In the genomic region with DNA sequence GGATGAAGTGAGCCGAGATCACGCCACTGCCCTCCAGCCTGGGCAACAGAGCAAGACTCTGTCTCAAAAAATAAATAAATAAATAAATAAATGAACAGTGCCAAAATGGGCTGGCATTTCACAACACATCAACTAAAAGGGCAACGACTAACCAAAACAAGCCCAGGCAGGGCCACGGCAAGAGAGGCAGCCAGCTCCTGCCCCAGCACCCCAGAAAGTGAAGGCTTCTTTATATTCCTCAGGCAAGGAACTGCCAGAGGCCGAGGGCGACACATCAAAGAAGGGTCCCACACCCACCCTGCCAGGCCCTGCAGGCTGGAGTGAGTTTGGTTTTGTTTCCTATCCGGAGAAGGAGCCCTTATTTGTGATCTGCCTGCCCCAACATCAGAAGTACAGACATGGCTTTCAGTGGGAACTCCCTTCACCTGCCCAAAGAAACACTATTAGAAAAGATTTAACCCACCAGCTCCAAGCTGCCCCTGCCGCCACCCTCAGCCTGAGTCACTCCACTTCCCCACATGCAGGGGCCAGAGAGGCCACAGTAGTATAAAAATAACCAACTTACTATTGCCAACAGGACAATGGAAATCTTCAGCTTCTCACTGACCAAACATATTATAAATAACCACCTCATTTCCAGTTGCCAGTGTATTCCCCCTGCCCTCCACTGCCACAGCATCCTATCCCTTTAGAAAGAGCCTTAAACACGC, we compare ENCODE assay signal across 11 cellular contexts. TPM values are rescaled to one million over a fixed set of nuclear protein-coding genes. Genes with fewer than 3 reads are reported as not detected.
DNase-seq lines count a peak whose midpoint lies in the region; ATAC-seq, FAIRE-seq and TF ChIP-seq lines count a peak whose summit lies in the region.
"Had no signal": no experiment of that assay in that cellular context is flagged by ENCODE, and none has a peak within 500 bp of the region (broad histone marks: within the 10 kb centered on the region; RNA-seq: fewer than 3 reads in every experiment).

No MANE protein-coding gene starts in this region.

- peak; percentile 65 for ATAC-seq in RWPE2 (ENCODE audit: low read depth)
- ATAC-seq in GM19455 (IDR thresholded peaks at IDR 0.05; ENCODE audit: unreplicated experiment), result no peak
- no peak for ATAC-seq in HG03521 (IDR thresholded peaks at IDR 0.05; ENCODE audit: unreplicated experiment)

- peak overlapping the region; percentile 58 for H3K27ac Mint-ChIP-seq in neural progenitor cell

- H3K27ac ChIP-seq in RWPE2 (ENCODE audit: poor library complexity, severe bottlenecking) (peak overlapping the region; percentile 50), neural progenitor cell (no peak overlapping the region)
- H3K27ac ChIP-seq: SJCRH30 had no signal

- peaks cover 4% of the 10 kb centered on the region for H3K27me3 Mint-ChIP-seq in neural progenitor cell (ENCODE audit: insufficient read depth, low read depth)

- peaks cover 16% of the 10 kb centered on the region for H3K4me1 Mint-ChIP-seq in neural progenitor cell

- H3K4me2 ChIP-seq in neural progenitor cell, result no peak overlapping the region

- H3K9me3 ChIP-seq in RWPE2 (ENCODE audit: severe bottlenecking), result no peaks in the 10 kb centered on the region
- no peaks in the 10 kb centered on the region for H3K9me3 ChIP-seq in neural progenitor cell (ENCODE audit: low read depth)
- H3K9me3 ChIP-seq: prostate gland, SJCRH30 had no signal

- H3K4me3 ChIP-seq in RWPE2 (ENCODE audit: severe bottlenecking) (no peak overlapping the region), neural progenitor cell (no peak overlapping the region)
- H3K4me3 ChIP-seq: prostate gland, SJCRH30 had no signal

- peaks cover 62% of the 10 kb centered on the region for H3K79me2 ChIP-seq in neural progenitor cell (ENCODE audit: low read depth)

- H3K9me3 Mint-ChIP-seq in neural progenitor cell, result no peaks in the 10 kb centered on the region

- H3K4me1 ChIP-seq in RWPE2 (ENCODE audit: insufficient read depth, poor library complexity, severe bottlenecking) (peaks cover 16% of the 10 kb centered on the region), neural progenitor cell (peaks cover 8% of the 10 kb centered on the region)
- H3K4me1 ChIP-seq: prostate gland had no signal

- TF ChIP-seq CTCF in RWPE2 (IDR thresholded peaks at IDR 0.05; ENCODE audit: poor library complexity, severe bottlenecking) (no peak), neural progenitor cell (IDR thresholded peaks at IDR 0.05) (no peak)

- H3K36me3 ChIP-seq in RWPE2 (ENCODE audit: low read depth) (0 out of 2 replicates have a peak, but pooled peaks cover 5% of the 10 kb centered on the region), neural progenitor cell (no peaks in the 10 kb centered on the region)
- H3K36me3 ChIP-seq: prostate gland, SJCRH30 had no signal

- DNase-seq in G401 (ENCODE audit: low spot score), result peak; percentile 72
- DNase-seq in RWPE2 (ENCODE audit: low spot score), result no peak
- DNase-seq in fibroblast of gingiva (ENCODE audit: low read depth), result peak; percentile 55
- peak; percentile 1 for DNase-seq in neural progenitor cell (ENCODE audit: low spot score)
- no peak for DNase-seq in SIG-M5 treated with dmso at 0.1 percent for 504 hours (lab: John Stamatoyannopoulos, UW; ENCODE audit: unreplicated experiment)
- DNase-seq in GM19239 (ENCODE audit: insufficient read length, low spot score), result no peak
- DNase-seq: SJCRH30 had no signal

- in situ Hi-C loops in G401 (cut with HindIII; ENCODE audit: low sequenced_read_pairs), result no loop called here

- no peak overlapping the region for H3K4me3 Mint-ChIP-seq in neural progenitor cell

- H3K9ac ChIP-seq in neural progenitor cell, result no peak overlapping the region

- H3F3A ChIP-seq in neural progenitor cell (ENCODE audit: low read depth), result no peaks in the 10 kb centered on the region

- peaks cover 6% of the 10 kb centered on the region for H3K36me3 Mint-ChIP-seq in neural progenitor cell

- no peak overlapping the region for H2AFZ ChIP-seq in neural progenitor cell (replicated peaks)

- no peak for FAIRE-seq in GM19239 (lab: Jason Lieb, UNC)
- FAIRE-seq: colon had no signal

- no peaks in the 10 kb centered on the region for H3K27me3 ChIP-seq in RWPE2 (ENCODE audit: insufficient read depth, poor library complexity, severe bottlenecking)
- no peaks in the 10 kb centered on the region for H3K27me3 ChIP-seq in neural progenitor cell
- H3K27me3 ChIP-seq: SJCRH30 had no signal

- H4K20me1 ChIP-seq in neural progenitor cell (ENCODE audit: low read depth), result peaks cover 19% of the 10 kb centered on the region

RNA-seq across cellular contexts. Expression of gene FBXO31, which starts 8.0 kb away (rescaled TPM):
- total RNA-seq in G401 (2014; rRNA removed; shearing (Covaris generic)), result 11.9 and 15.4 TPM in 2 replicates
- 5.8 and 19.8 TPM in 2 replicates for total RNA-seq in neural progenitor cell (ENCODE audit: low replicate concordance)

RNA-seq across cellular contexts. Expression of gene MAP1LC3B, which starts 16.6 kb away (rescaled TPM):
- 26.7 and 40.8 TPM in 2 replicates for total RNA-seq in G401 (2014; rRNA removed; shearing (Covaris generic))
- 32.5 and 39.1 TPM in 2 replicates for total RNA-seq in neural progenitor cell (ENCODE audit: low replicate concordance)

RNA-seq across cellular contexts. Expression of gene C16orf95, which starts 58.4 kb away (rescaled TPM):
- 7.0 and 14.2 TPM in 2 replicates for total RNA-seq in G401 (2014; rRNA removed; shearing (Covaris generic))
- 4.8 and 6.7 TPM in 2 replicates for total RNA-seq in neural progenitor cell (ENCODE audit: low replicate concordance)

Comparison
In these comparisons a context has a peak if more than half of its experiments do, and no peak if none do; other contexts are left out.
1. DNase-seq: peak in G401 (single experiment), fibroblast of gingiva (single experiment) and neural progenitor cell (single experiment); none in RWPE2 (single experiment), SIG-M5 treated with dmso at 0.1 percent for 504 hours (single experiment) and GM19239 (single experiment).